In genomic region chr3:172355836-172356235, GRCh38 we compare ENCODE assay signal across 10 cellular contexts.
DNase-seq lines count a peak whose midpoint lies in the region; ATAC-seq and TF ChIP-seq lines count a peak whose summit lies in the region.
"Had no signal": no experiment of that assay in that cellular context is flagged by ENCODE, and none has a peak within 500 bp of the region (broad histone marks: within the 10 kb centered on the region; RNA-seq: fewer than 3 reads in every experiment).

No MANE protein-coding gene starts in this region.

- H3K27ac ChIP-seq in body of pancreas, result peak overlapping the region in 2 of 4 donors; percentile 31 to 42

- no peak for TF ChIP-seq POLR2A in body of pancreas (IDR thresholded peaks at IDR 0.05)

- H3K36me3 ChIP-seq in body of pancreas (replicated peaks in 1 of 2; ENCODE audit: insufficient read depth in 1 of 2, low read depth in 2 of 2), result peaks cover 0 to 10% of the 10 kb centered on the region in 2 donors
- H3K36me3 ChIP-seq in Caco-2 (ENCODE audit: control insufficient read depth, insufficient read depth, low read length), result no peaks in the 10 kb centered on the region

- H3K4me1 ChIP-seq in body of pancreas, result peaks cover 33% of the 10 kb centered on the region
- no peaks in the 10 kb centered on the region for H3K4me1 ChIP-seq in Caco-2

- H3K9me3 ChIP-seq in body of pancreas (no peaks in the 10 kb centered on the region), Caco-2 (no peaks in the 10 kb centered on the region)

- TF ChIP-seq CTCF in body of pancreas (IDR thresholded peaks at IDR 0.05), result no peak
- no peak for TF ChIP-seq CTCF in Caco-2 (IDR thresholded peaks at IDR 0.05; ENCODE audit: insufficient read depth in 1 of 2, low read depth in 1 of 2, low read length in 1 of 2, severe bottlenecking in 1 of 2, unreplicated experiment in 1 of 2)

- peaks cover 59% of the 10 kb centered on the region for H3K36me3 Mint-ChIP-seq in Caco-2 (ENCODE audit: insufficient read depth, unreplicated experiment)

- no peaks in the 10 kb centered on the region for H3K27me3 Mint-ChIP-seq in Caco-2 (ENCODE audit: insufficient read depth, unreplicated experiment)
- H3K27me3 Mint-ChIP-seq: IgD-negative memory B cell had no signal

- no peaks in the 10 kb centered on the region for H3K27me3 ChIP-seq in body of pancreas
- no peaks in the 10 kb centered on the region for H3K27me3 ChIP-seq in Caco-2 (replicated peaks; ENCODE audit: control insufficient read depth, insufficient read depth, low read length)

- ATAC-seq in body of pancreas, result peak; percentile 70
- ATAC-seq in GM18861 (IDR thresholded peaks at IDR 0.05; ENCODE audit: unreplicated experiment), result no peak
- no peak for ATAC-seq in GM19397 (IDR thresholded peaks at IDR 0.05; ENCODE audit: unreplicated experiment)

- H3K9me3 Mint-ChIP-seq in Caco-2 (ENCODE audit: unreplicated experiment), result no peaks in the 10 kb centered on the region

- no TSS peak for BruUV-seq in Caco-2 (replicated peaks; lab: Mats Ljungman, UMichigan)

- intact Hi-C loops in body of pancreas (cut with DNase I), result no loop called here
- intact Hi-C loops in Caco-2 (cut with micrococcal nuclease; ENCODE audit: unreplicated experiment), result no loop called here

- WGBS in body of pancreas, 2 donors, result 47 to 49% methylated on average over 2 of the region's 2 CpGs

- H3K4me3 ChIP-seq in body of pancreas (no peak overlapping the region), Caco-2 (ENCODE audit: low read depth, low read length) (no peak overlapping the region)

- POLR2A ChIA-PET in Caco-2 (lab: Charles Lee), result no interaction called here

- DNase-seq in AG08395 (ENCODE audit: low spot score) (peak; percentile 59), LHCN-M2 (ENCODE audit: low read depth) (peak; percentile 90), body of pancreas (peak in 1 of 4 donors; percentile 48), left kidney (ENCODE audit: low read depth, low spot score) (peak; percentile 12), Caco-2 (no peak)
- DNase-seq in stimulated activated CD4-positive, alpha-beta T cell treated with anti-CD3 and anti-CD28 coated beads, Interleukin-4, amount 100 ng/mL, for 4 hours, result no peak
- DNase-seq: activated gamma-delta T cell treated with Interleukin-2 at 50 U/mL for 16 hours had no signal

- CTCF ChIA-PET in Caco-2 (lab: Charles Lee), result no interaction called here

- no peak overlapping the region for H3K4me3 Mint-ChIP-seq in Caco-2 (ENCODE audit: unreplicated experiment)
- H3K4me3 Mint-ChIP-seq: IgD-negative memory B cell had no signal

- no peak overlapping the region for H3K27ac Mint-ChIP-seq in Caco-2 (ENCODE audit: unreplicated experiment)
- H3K27ac Mint-ChIP-seq: IgD-negative memory B cell had no signal

- no peaks in the 10 kb centered on the region for H3K4me1 Mint-ChIP-seq in Caco-2 (ENCODE audit: low read depth, unreplicated experiment)
- H3K4me1 Mint-ChIP-seq: IgD-negative memory B cell had no signal

Comparison
In these comparisons a context has a peak if more than half of its experiments do, and no peak if none do; other contexts are left out.
1. DNase-seq: peak in AG08395 (single experiment), LHCN-M2 (single experiment) and left kidney (single experiment); none in stimulated activated CD4-positive, alpha-beta T cell treated with anti-CD3 and anti-CD28 coated beads, Interleukin-4, amount 100 ng/mL, for 4 hours (0 of 2) and Caco-2 (0 of 2).